ENCODE assay signal across 10 cellular contexts in genomic region chr18:77108821-77109692, GRCh38. TPM values are rescaled to one million over a fixed set of nuclear protein-coding genes. Genes with fewer than 3 reads are reported as not detected.
DNase-seq lines count a peak whose midpoint lies in the region; ATAC-seq and TF ChIP-seq lines count a peak whose summit lies in the region.
"Had no signal": no experiment of that assay in that cellular context is flagged by ENCODE, and none has a peak within 500 bp of the region (broad histone marks: within the 10 kb centered on the region; RNA-seq: fewer than 3 reads in every experiment).

No MANE protein-coding gene starts in this region.

- TF ChIP-seq POLR2A in adrenal gland (IDR thresholded peaks at IDR 0.05) (no peak), upper lobe of left lung (IDR thresholded peaks at IDR 0.05) (peak in 1 of 4 donors; percentile 17)

- WGBS in adrenal gland, 4 donors: 58 to 64% (median 62%) methylated on average over 6 to 7 of the region's 7 CpGs
- 66 to 71% methylated on average over 7 of the region's 7 CpGs for WGBS in upper lobe of left lung, 2 donors

- ATAC-seq in Right ventricle myocardium superior (ENCODE audit: poor library complexity) (no peak), left ventricle myocardium superior (no peak), upper lobe of left lung (ENCODE audit: low FRiP score in 2 of 2) (no peak)

- DNase-seq in Right ventricle myocardium superior (peak; percentile 17), left ventricle myocardium superior (no peak), adrenal gland (peak in 2 of 7 donors; percentile 9 to 48), upper lobe of left lung (no peak), LoVo (ENCODE audit: low spot score) (no peak), HPDE6-E6E7 (ENCODE audit: extremely low spot score) (no peak), DMS53 (lab: John Stamatoyannopoulos, UW) (no peak)
- DNase-seq: dermis blood vessel endothelial cell; NK-92 treated with Interleukin-12 subunit alpha and Interleukin-12 subunit beta, amount 100 ng/mL, for 24 hours had no signal

- no peaks in the 10 kb centered on the region for H3K27me3 ChIP-seq in adrenal gland
- H3K27me3 ChIP-seq in muscle layer of duodenum (ENCODE audit: low read depth, low read length): no peaks in the 10 kb centered on the region
- no peaks in the 10 kb centered on the region for H3K27me3 ChIP-seq in upper lobe of left lung

- no peak for TF ChIP-seq CTCF in adrenal gland (IDR thresholded peaks at IDR 0.05)
- TF ChIP-seq CTCF in upper lobe of left lung (IDR thresholded peaks at IDR 0.05): no peak

- H3K36me3 ChIP-seq in adrenal gland (replicated peaks in 1 of 2) (no peaks in the 10 kb centered on the region), muscle layer of duodenum (ENCODE audit: control insufficient read depth in 1 of 2, insufficient read depth in 2 of 2, low read length in 2 of 2) (no peaks in the 10 kb centered on the region), upper lobe of left lung (peaks cover 0 to 3% (median 1%) of the 10 kb centered on the region in 4 donors)

- H3K27ac ChIP-seq in adrenal gland (peak overlapping the region in 3 of 5 donors; percentile 22 to 86 (median 75)), muscle layer of duodenum (ENCODE audit: low read length) (peak overlapping the region; percentile 54), upper lobe of left lung (peak overlapping the region; percentile 58 to 89 (median 70))

- H3K9me3 ChIP-seq in adrenal gland (replicated peaks in 1 of 3) (no peaks in the 10 kb centered on the region), muscle layer of duodenum (ENCODE audit: control insufficient read depth in 1 of 2, low read length in 2 of 2) (no peaks in the 10 kb centered on the region), upper lobe of left lung (no peaks in the 10 kb centered on the region)

- H3K4me3 ChIP-seq in adrenal gland (no peak overlapping the region), muscle layer of duodenum (ENCODE audit: low read depth in 1 of 2, low read length in 2 of 2) (peak overlapping the region; percentile 26 to 43), upper lobe of left lung (no peak overlapping the region)

- intact Hi-C loops in Right ventricle myocardium superior (cut with DNase I) (no loop called here), left ventricle myocardium superior (cut with micrococcal nuclease) (no loop called here), adrenal gland (cut with DNase I) (no loop called here)

- peaks cover 6 to 44% of the 10 kb centered on the region in 2 donors for H3K4me1 ChIP-seq in adrenal gland (replicated peaks in 1 of 2)
- peaks cover 25 to 29% of the 10 kb centered on the region in 2 donors for H3K4me1 ChIP-seq in muscle layer of duodenum (ENCODE audit: control insufficient read depth in 1 of 2, insufficient read depth in 2 of 2, low read length in 2 of 2)
- H3K4me1 ChIP-seq in upper lobe of left lung: peaks cover 50 to 83% (median 57%) of the 10 kb centered on the region in 4 donors

- TF ChIP-seq EP300 in upper lobe of left lung (IDR thresholded peaks at IDR 0.05): no peak

RNA-seq across cellular contexts. Expression of gene MBP, which starts 23.5 kb away (rescaled TPM):
- 29.9 TPM for total RNA-seq in Right ventricle myocardium superior
- 32.7 TPM for total RNA-seq in left ventricle myocardium superior
- 10 to 100 TPM; 11.2 to 23.7 (median 16.0) TPM for total RNA-seq in adrenal gland
- polyA plus RNA-seq in adrenal gland: 1 to 10 TPM; 3.5 to 7.6 (median 6.2) TPM
- 10 to 100 TPM; 55.5 to 87.6 (median 68.8) TPM for total RNA-seq in upper lobe of left lung

Comparison
In these comparisons a context has a peak if more than half of its experiments do, and no peak if none do; other contexts are left out.
1. H3K4me3 ChIP-seq: peak in muscle layer of duodenum (2 of 2); none in adrenal gland (0 of 4) and upper lobe of left lung (0 of 4).
2. Peak in every context shown above with its lines, with median percentiles within 50 percentile points of each other: H3K27ac ChIP-seq.